In genomic region chr3:8579943-8580342, GRCh38 we compare ENCODE assay signal across 17 cellular contexts.
DNase-seq lines count a peak whose midpoint lies in the region; ATAC-seq and TF ChIP-seq lines count a peak whose summit lies in the region.
"Had no signal": no experiment of that assay in that cellular context is flagged by ENCODE, and none has a peak within 500 bp of the region (broad histone marks: within the 10 kb centered on the region; RNA-seq: fewer than 3 reads in every experiment).

No MANE protein-coding gene starts in this region.

- no peak overlapping the region for H3K9ac ChIP-seq in smooth muscle cell (ENCODE audit: low read depth)

- H3F3A ChIP-seq in smooth muscle cell (ENCODE audit: low read depth): peaks cover 42% of the 10 kb centered on the region

- WGBS in smooth muscle cell (ENCODE audit: low lambda C conversion rate): 79% methylated on average over 5 of the region's 5 CpGs

- peak overlapping the region; percentile 66 for H3K27ac ChIP-seq in smooth muscle cell (ENCODE audit: low read depth)

- no peak overlapping the region for H3K4me3 ChIP-seq in smooth muscle cell

- no peak overlapping the region for H2AFZ ChIP-seq in smooth muscle cell (ENCODE audit: low read depth)

- DNase-seq in amniotic epithelial cell (ENCODE audit: low read depth) (peak; percentile 51), left lobe of liver (ENCODE audit: low spot score) (peak; percentile 21), smooth muscle cell (lab: John Stamatoyannopoulos, UW; ENCODE audit: unreplicated experiment) (no peak), omental fat pad (ENCODE audit: low spot score) (no peak), NCI-H1092 treated with DMSO at 0.1 percent for 48 hours (lab: John Stamatoyannopoulos, UW) (no peak)
- DNase-seq: ACHN; BE2C; C1 segment of cervical spinal cord; CD4-positive, CD25-positive, alpha-beta regulatory T cell; CD8-positive, alpha-beta memory T cell; COR-L47; GOT3; H7; HFFc6 had no signal

- H3K36me3 ChIP-seq in smooth muscle cell (ENCODE audit: low read depth): no peaks in the 10 kb centered on the region
- H3K36me3 ChIP-seq: BE2C had no signal

- ATAC-seq in left lobe of liver: no peak
- ATAC-seq in omental fat pad (ENCODE audit: low FRiP score): no peak
- ATAC-seq in HG03280 (IDR thresholded peaks at IDR 0.05; ENCODE audit: unreplicated experiment): no peak
- no peak for ATAC-seq in activated CD4-positive, CD25-positive, alpha-beta regulatory T cell treated with anti-CD3 and anti-CD28 coated beads, Interleukin-2, amount 50 U/mL, for 24 hours
- ATAC-seq: HCT116 had no signal

- no peaks in the 10 kb centered on the region for H4K20me1 ChIP-seq in smooth muscle cell (ENCODE audit: low read depth)

- H3K27me3 ChIP-seq in smooth muscle cell (ENCODE audit: low read depth): no peaks in the 10 kb centered on the region
- H3K27me3 ChIP-seq: BE2C had no signal

- no peaks in the 10 kb centered on the region for H3K79me2 ChIP-seq in smooth muscle cell (ENCODE audit: low read depth)

- TF ChIP-seq CTCF in smooth muscle cell (IDR thresholded peaks at IDR 0.05; ENCODE audit: borderline replicate concordance, insufficient read depth, poor library complexity, severe bottlenecking) (no peak), omental fat pad (IDR thresholded peaks at IDR 0.05) (no peak)

- no peaks in the 10 kb centered on the region for H3K9me3 ChIP-seq in smooth muscle cell (replicated peaks; ENCODE audit: low read depth)
- H3K9me3 ChIP-seq: BE2C had no signal

- no peak overlapping the region for H3K4me2 ChIP-seq in smooth muscle cell

- peaks cover 3% of the 10 kb centered on the region for H3K4me1 ChIP-seq in smooth muscle cell (ENCODE audit: low read depth)
- H3K4me1 ChIP-seq: BE2C had no signal

Comparison
In these comparisons a context has a peak if more than half of its experiments do, and no peak if none do; other contexts are left out.
1. DNase-seq: peak in amniotic epithelial cell (single experiment) and left lobe of liver (single experiment); none in smooth muscle cell (single experiment), omental fat pad (single experiment) and NCI-H1092 treated with DMSO at 0.1 percent for 48 hours (single experiment).